30 cellular contexts compared by ENCODE assay signal in the genomic region with DNA sequence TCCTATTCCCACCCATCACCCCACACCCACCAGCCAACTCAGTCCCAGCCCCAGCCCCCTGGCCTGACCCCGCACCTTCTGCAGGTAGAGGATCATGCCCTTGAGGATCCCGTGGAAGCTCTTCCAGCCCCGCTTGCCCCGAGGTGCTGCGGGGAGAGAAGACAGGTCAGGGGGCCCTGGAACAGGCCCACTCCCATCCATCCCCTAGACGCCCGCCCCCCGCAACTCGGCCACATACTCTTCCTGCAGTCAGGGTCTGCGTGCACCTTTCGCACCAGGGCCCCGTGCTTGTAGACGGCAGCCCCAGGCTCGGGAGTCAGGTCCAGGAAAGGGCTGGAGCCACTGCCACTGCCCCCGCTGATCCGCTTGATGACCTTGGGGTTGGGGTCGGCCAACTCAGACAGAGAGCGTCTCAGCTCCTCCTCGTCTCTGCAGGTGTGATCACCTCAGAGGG. TPM values are rescaled to one million over a fixed set of nuclear protein-coding genes. Genes with fewer than 3 reads are reported as not detected.
DNase-seq lines count a peak whose midpoint lies in the region; ATAC-seq, FAIRE-seq and TF ChIP-seq lines count a peak whose summit lies in the region.
"Had no signal": no experiment of that assay in that cellular context is flagged by ENCODE, and none has a peak within 500 bp of the region (broad histone marks: within the 10 kb centered on the region; RNA-seq: fewer than 3 reads in every experiment).

No MANE protein-coding gene starts in this region.

- H3K27me3 Mint-ChIP-seq in T-helper 17 cell (peaks cover 21% of the 10 kb centered on the region), type B pancreatic cell (peaks cover 39% of the 10 kb centered on the region)
- H3K27me3 Mint-ChIP-seq: activated naive CD4-positive, alpha-beta T cell treated with anti-CD3 and anti-CD28 coated beads, Interleukin-2, amount 50 U/mL, for 24 hours had no signal

- no peak for FAIRE-seq in kidney (lab: Jason Lieb, UNC)

- H3K4me3 Mint-ChIP-seq in T-helper 17 cell (peak overlapping the region; percentile 79), type B pancreatic cell (no peak overlapping the region)
- H3K4me3 Mint-ChIP-seq: activated CD4-positive, alpha-beta T cell treated with anti-CD3 and anti-CD28 coated beads, Interleukin-2, amount 10 ng/mL, durations not matched to agents 24 days and 14 days; activated naive CD4-positive, alpha-beta T cell treated with anti-CD3 and anti-CD28 coated beads, Interleukin-2, amount 50 U/mL, for 24 hours; activated T-helper 1 cell treated with anti-CD3 and anti-CD28 coated beads, Interleukin-12 subunit alpha, Interleukin-12 subunit beta, Interleukin-2, Interleukin-4 antibody, amounts not matched to agents 30 ng/mL and 10 ng/mL and 1 ng/mL, durations not matched to agents 14 hours and 24 hours and 36 hours; dendritic cell treated with granulocyte-macrophage colony-stimulating factor and Interleukin-4, amounts not matched to agents 40 ng/mL and 50 ng/mL, for 4 days; neural progenitor cell had no signal

- H3K4me3 ChIP-seq in kidney (ENCODE audit: low read length in 2 of 2): no peak overlapping the region
- H3K4me3 ChIP-seq: ascending aorta, cardiac muscle cell, esophagus squamous epithelium, lung, neural progenitor cell had no signal

- peaks cover 33% of the 10 kb centered on the region for H3K4me1 Mint-ChIP-seq in T-helper 17 cell
- peaks cover 8% of the 10 kb centered on the region for H3K4me1 Mint-ChIP-seq in type B pancreatic cell (ENCODE audit: unreplicated experiment)

- H3K36me3 Mint-ChIP-seq in activated naive CD4-positive, alpha-beta T cell treated with anti-CD3 and anti-CD28 coated beads, Interleukin-2, amount 50 U/mL, for 72 hours: peaks cover 0 to 5% of the 10 kb centered on the region in 2 donors
- H3K36me3 Mint-ChIP-seq in T-helper 17 cell (ENCODE audit: low read depth) (peaks cover 9% of the 10 kb centered on the region), type B pancreatic cell (peaks cover 4% of the 10 kb centered on the region)
- H3K36me3 Mint-ChIP-seq: activated naive CD4-positive, alpha-beta T cell treated with anti-CD3 and anti-CD28 coated beads, Interleukin-2, amount 50 U/mL, for 24 hours had no signal

- H3K9ac ChIP-seq in kidney (ENCODE audit: low read length in 2 of 2): no peak overlapping the region
- H3K9ac ChIP-seq: neural progenitor cell, SK-N-SH had no signal

- no peaks in the 10 kb centered on the region for H3K9me3 Mint-ChIP-seq in activated naive CD4-positive, alpha-beta T cell treated with anti-CD3 and anti-CD28 coated beads, Interleukin-2, amount 50 U/mL, for 72 hours
- no peaks in the 10 kb centered on the region for H3K9me3 Mint-ChIP-seq in type B pancreatic cell
- H3K9me3 Mint-ChIP-seq: activated CD4-positive, alpha-beta T cell treated with anti-CD3 and anti-CD28 coated beads, Interleukin-2, amount 10 ng/mL, durations not matched to agents 24 days and 14 days; activated naive CD4-positive, alpha-beta T cell treated with anti-CD3 and anti-CD28 coated beads, Interleukin-2, amount 50 U/mL, for 24 hours; activated T-helper 1 cell treated with anti-CD3 and anti-CD28 coated beads, Interleukin-12 subunit alpha, Interleukin-12 subunit beta, Interleukin-2, Interleukin-4 antibody, amounts not matched to agents 30 ng/mL and 10 ng/mL and 1 ng/mL, durations not matched to agents 14 hours and 24 hours and 36 hours; CD8-positive, alpha-beta memory T cell; dendritic cell treated with granulocyte-macrophage colony-stimulating factor and Interleukin-4, amounts not matched to agents 40 ng/mL and 50 ng/mL, for 4 days; neural progenitor cell had no signal

- no peaks in the 10 kb centered on the region for H3K4me1 ChIP-seq in kidney (ENCODE audit: control insufficient read depth in 1 of 2, insufficient read depth in 1 of 2, low read depth in 1 of 2, low read length in 2 of 2)

- DNase-seq in activated naive CD4-positive, alpha-beta T cell treated with anti-CD3 and anti-CD28 coated beads, Interleukin-2, amount 50 U/mL, for 72 hours (ENCODE audit: low spot score in 2 of 2): peak in 1 of 2 donors; percentile 56
- no peak for DNase-seq in activated naive CD4-positive, alpha-beta T cell treated with anti-CD3 and anti-CD28 coated beads, Interleukin-2, amount 50 U/mL, for 16 hours
- no peak for DNase-seq in T-helper 17 cell
- DNase-seq in kidney: peak; percentile 78
- DNase-seq in type B pancreatic cell (ENCODE audit: extremely low spot score, unreplicated experiment): peak; percentile 68
- no peak for DNase-seq in amygdala (lab: John Stamatoyannopoulos, UW)
- no peak for DNase-seq in left cardiac atrium
- no peak for DNase-seq in NCI-H2196 (lab: John Stamatoyannopoulos, UW; ENCODE audit: unreplicated experiment)
- DNase-seq: activated CD4-positive, alpha-beta T cell treated with anti-CD3 and anti-CD28 coated beads, Interleukin-2, amount 10 ng/mL, durations not matched to agents 24 days and 14 days; CD8-positive, alpha-beta memory T cell; DMS79; esophagus squamous epithelium; foreskin melanocyte; GDM1; GOT3; NCI-H146; NCI-H2107; SK-N-SH; stimulated activated CD4-positive, alpha-beta T cell treated with anti-CD3 and anti-CD28 coated beads, Interleukin-4, amount 100 ng/mL, for 4 hours; stimulated activated naive CD4-positive, alpha-beta T cell treated with Interleukin-2 at 50 U/mL for 16 hours; T-helper 2 cell had no signal

- H3K9me3 ChIP-seq in T-helper 17 cell (ENCODE audit: control insufficient read depth, low read length, poor library complexity, severe bottlenecking): no peaks in the 10 kb centered on the region
- H3K9me3 ChIP-seq in kidney (ENCODE audit: control insufficient read depth in 1 of 2, low read length in 2 of 2): no peaks in the 10 kb centered on the region
- H3K9me3 ChIP-seq: ascending aorta, esophagus squamous epithelium, SK-N-SH had no signal

- H3K36me3 ChIP-seq in kidney (ENCODE audit: control insufficient read depth in 1 of 2, insufficient read depth in 2 of 2, low read length in 2 of 2): no peaks in the 10 kb centered on the region
- H3K36me3 ChIP-seq: cardiac muscle cell, neural progenitor cell had no signal

- intact Hi-C loops in kidney (cut with DNase I) (no loop called here), left cardiac atrium (cut with DNase I) (no loop called here)

- H3K27ac ChIP-seq in kidney (ENCODE audit: low read depth in 2 of 2, low read length in 2 of 2): no peak overlapping the region
- H3K27ac ChIP-seq: ascending aorta, cardiac muscle cell, esophagus squamous epithelium, neural progenitor cell had no signal

- no peak for ATAC-seq in activated naive CD4-positive, alpha-beta T cell treated with anti-CD3 and anti-CD28 coated beads, Interleukin-2, amount 50 U/mL, for 72 hours
- ATAC-seq in T-helper 17 cell (peak; percentile 1), left cardiac atrium (no peak)

- H3K27ac Mint-ChIP-seq in activated naive CD4-positive, alpha-beta T cell treated with anti-CD3 and anti-CD28 coated beads, Interleukin-2, amount 50 U/mL, for 72 hours: peak overlapping the region; percentile 50 to 76
- H3K27ac Mint-ChIP-seq in T-helper 17 cell (peak overlapping the region; percentile 95), type B pancreatic cell (no peak overlapping the region)
- H3K27ac Mint-ChIP-seq: activated CD4-positive, alpha-beta T cell treated with anti-CD3 and anti-CD28 coated beads, Interleukin-2, amount 10 ng/mL, durations not matched to agents 24 days and 14 days; dendritic cell treated with granulocyte-macrophage colony-stimulating factor and Interleukin-4, amounts not matched to agents 40 ng/mL and 50 ng/mL, for 4 days; neural progenitor cell; progenitor cell of endocrine pancreas had no signal

- TF ChIP-seq CTCF in kidney (IDR thresholded peaks at IDR 0.05; ENCODE audit: borderline replicate concordance, extremely low read depth, insufficient read depth) (no peak), type B pancreatic cell (conservative IDR thresholded peaks at IDR 0.05) (no peak)

RNA-seq across cellular contexts. Expression of gene NFKB2, which starts 9.6 kb away (rescaled TPM):
- total RNA-seq in activated naive CD4-positive, alpha-beta T cell treated with anti-CD3 and anti-CD28 coated beads, Interleukin-2, amount 50 U/mL, for 72 hours: 100 to 1,000 TPM; 213 to 251 TPM
- total RNA-seq in T-helper 17 cell: 100 to 1,000 TPM; 364 to 390 TPM
- 62.7 TPM for total RNA-seq in kidney
- 14.0 TPM for polyA plus RNA-seq in kidney (ENCODE audit: insufficient read depth, low read depth, low replicate concordance)
- 29.7 and 47.1 TPM in 2 replicates for total RNA-seq in type B pancreatic cell (ENCODE audit: low replicate concordance)
- 10 to 100 TPM; 16.1 to 24.9 TPM for total RNA-seq in left cardiac atrium

RNA-seq across cellular contexts. Expression of gene PSD, which starts 13.4 kb away (rescaled TPM):
- 10 to 100 TPM in 1 of 2 donors, 1 to 10 TPM in 1; 8.7 to 13.3 TPM for total RNA-seq in activated naive CD4-positive, alpha-beta T cell treated with anti-CD3 and anti-CD28 coated beads, Interleukin-2, amount 50 U/mL, for 72 hours
- 1 to 10 TPM; 2.9 to 5.1 TPM for total RNA-seq in T-helper 17 cell
- 2.2 TPM for total RNA-seq in kidney
- polyA plus RNA-seq in kidney (ENCODE audit: insufficient read depth, low read depth, low replicate concordance): 1.2 TPM
- 7.8 and 9.3 TPM in 2 replicates for total RNA-seq in type B pancreatic cell (ENCODE audit: low replicate concordance)
- total RNA-seq in left cardiac atrium: 1 to 10 TPM; 2.3 to 3.4 TPM
- total RNA-seq: ascending aorta had no signal

RNA-seq across cellular contexts. Expression of gene FBXL15, which starts 15.5 kb away (rescaled TPM):
- total RNA-seq in activated naive CD4-positive, alpha-beta T cell treated with anti-CD3 and anti-CD28 coated beads, Interleukin-2, amount 50 U/mL, for 72 hours: 10 to 100 TPM; 12.9 to 27.4 TPM
- total RNA-seq in T-helper 17 cell: 10 to 100 TPM in 1 of 2 donors, 1 to 10 TPM in 1; 9.9 to 14.2 TPM
- total RNA-seq in kidney: 17.9 TPM
- polyA plus RNA-seq in kidney (ENCODE audit: insufficient read depth, low read depth, low replicate concordance): 28.0 TPM
- total RNA-seq in type B pancreatic cell (ENCODE audit: low replicate concordance): 14.8 and 19.0 TPM in 2 replicates
- total RNA-seq in left cardiac atrium: 10 to 100 TPM; 13.1 to 14.0 TPM

RNA-seq across cellular contexts. Expression of gene CUEDC2, which starts 27.2 kb away (rescaled TPM):
- total RNA-seq in activated naive CD4-positive, alpha-beta T cell treated with anti-CD3 and anti-CD28 coated beads, Interleukin-2, amount 50 U/mL, for 72 hours: 10 to 100 TPM; 38.7 to 73.9 TPM
- total RNA-seq in T-helper 17 cell (10 to 100 TPM; 27.4 to 30.7 TPM), kidney (50.9 TPM), type B pancreatic cell (ENCODE audit: low replicate concordance) (44.5 and 86.1 TPM in 2 replicates), left cardiac atrium (10 to 100 TPM; 61.8 to 66.3 TPM)
- polyA plus RNA-seq in kidney (ENCODE audit: insufficient read depth, low read depth, low replicate concordance): 117 TPM

RNA-seq across cellular contexts. Expression of gene C10orf95, which starts 46.2 kb away (rescaled TPM):
- under 1 TPM in 1 of 2 donors, not detected in 1; 0.30 TPM for total RNA-seq in activated naive CD4-positive, alpha-beta T cell treated with anti-CD3 and anti-CD28 coated beads, Interleukin-2, amount 50 U/mL, for 72 hours
- total RNA-seq in T-helper 17 cell (under 1 TPM in 1 of 2 donors, not detected in 1; 0.50 TPM), kidney (2.7 TPM), type B pancreatic cell (ENCODE audit: low replicate concordance) (0.75 and 2.3 TPM in 2 replicates), left cardiac atrium (not detected)
- polyA plus RNA-seq in kidney (ENCODE audit: insufficient read depth, low read depth, low replicate concordance): 0.62 TPM
- total RNA-seq: A673, ascending aorta, cardiac muscle cell had no signal

Comparison
In these comparisons a context has a peak if more than half of its experiments do, and no peak if none do; other contexts are left out.
1. DNase-seq: peak in kidney (single experiment) and type B pancreatic cell (single experiment); none in activated naive CD4-positive, alpha-beta T cell treated with anti-CD3 and anti-CD28 coated beads, Interleukin-2, amount 50 U/mL, for 16 hours (single experiment), T-helper 17 cell (0 of 3), amygdala (0 of 56), left cardiac atrium (single experiment) and NCI-H2196 (single experiment).